Comparison of ENCODE assay signal across 13 cellular contexts in genomic region chr22:26713823-26714449, GRCh38. TPM values are rescaled to one million over a fixed set of nuclear protein-coding genes. Genes with fewer than 3 reads are reported as not detected.
DNase-seq lines count a peak whose midpoint lies in the region; ATAC-seq, FAIRE-seq and TF ChIP-seq lines count a peak whose summit lies in the region.
"Had no signal": no experiment of that assay in that cellular context is flagged by ENCODE, and none has a peak within 500 bp of the region (broad histone marks: within the 10 kb centered on the region; RNA-seq: fewer than 3 reads in every experiment).

No MANE protein-coding gene starts in this region.

- CTCF ChIA-PET in H1 (lab: Charles Lee; ENCODE audit: partially characterized antibody), result interaction anchor here (1.3 kb wide), 1 partner anchor 36 kb away, joined by 3 read pairs; no protein-coding TSS in a partner anchor

- POLR2A ChIA-PET in H1 (lab: Charles Lee; ENCODE audit: partially characterized antibody), result interaction anchor here (1.0 to 1.5 kb wide), 2 partner anchors 22 to 33 kb away, joined by 3 read pairs; no protein-coding TSS in a partner anchor

- TF ChIP-seq EP300 in H1 (IDR thresholded peaks at IDR 0.05; ENCODE audit: borderline replicate concordance in 1 of 2, low read depth in 2 of 2, low read length in 2 of 2), result no peak

- no peak overlapping the region for H2BK5ac ChIP-seq in H1 (ENCODE audit: low read depth, low read length)

- no peak overlapping the region for H2AK5ac ChIP-seq in H1 (ENCODE audit: low read depth, low read length)

- H2BK12ac ChIP-seq in H1 (ENCODE audit: low read depth, low read length), result no peak overlapping the region

- no peak overlapping the region for H3K4me3 Mint-ChIP-seq in nephron
- H3K4me3 Mint-ChIP-seq in mesothelial cell of epicardium, result no peak overlapping the region
- H3K4me3 Mint-ChIP-seq: CD4-positive, alpha-beta memory T cell; dendritic cell treated with granulocyte-macrophage colony-stimulating factor and Interleukin-4, amounts not matched to agents 40 ng/mL and 50 ng/mL, for 4 days had no signal

- no peaks in the 10 kb centered on the region for H3K9me3 ChIP-seq in H1 (ENCODE audit: insufficient read depth in 2 of 2, low read depth in 1 of 2, low read length in 1 of 2)

- H3K36me3 ChIP-seq in H1 (ENCODE audit: control insufficient read depth in 2 of 4, insufficient read depth in 4 of 4, low read length in 3 of 4), result no peaks in the 10 kb centered on the region

- no peaks in the 10 kb centered on the region for H4K20me1 ChIP-seq in H1 (replicated peaks in 1 of 2; ENCODE audit: control insufficient read depth in 1 of 2, insufficient read depth in 2 of 2, low read length in 2 of 2)

- H3K56ac ChIP-seq in H1 (replicated peaks; ENCODE audit: insufficient read length, low read depth, low read length), result no peak overlapping the region

- no peak overlapping the region for H3K18ac ChIP-seq in H1 (ENCODE audit: extremely low read depth, low read length)

- no peak for FAIRE-seq in H1 (lab: Jason Lieb, UNC)

- no peak for TF ChIP-seq POLR2A in H1 (IDR thresholded peaks at IDR 0.05; ENCODE audit: control extremely low read depth in 1 of 2, low read depth in 2 of 2, low read length in 2 of 2)

- no peak overlapping the region for H3K4me2 ChIP-seq in H1 (ENCODE audit: insufficient read depth in 1 of 2, low read depth in 2 of 2, low read length in 2 of 2)

- H3K9ac ChIP-seq in H1 (replicated peaks in 1 of 4; ENCODE audit: extremely low read depth in 1 of 4, low read depth in 3 of 4, low read length in 3 of 4), result no peak overlapping the region

- no peak overlapping the region for H2BK15ac ChIP-seq in H1 (ENCODE audit: low read length)

- H3K4me1 ChIP-seq in H1 (replicated peaks in 1 of 4; ENCODE audit: control insufficient read depth in 3 of 4, insufficient read depth in 4 of 4, low read length in 3 of 4), result peaks cover 0 to 2% (median 0%) of the 10 kb centered on the region in 4 experiments; a peak in 1 of 7 replicates

- no peak overlapping the region for H3K27ac ChIP-seq in H1 (ENCODE audit: low read depth, low read length)
- H3K27ac ChIP-seq: skin epidermis had no signal

- no peaks in the 10 kb centered on the region for H3K23me2 ChIP-seq in H1 (ENCODE audit: low read depth, low read length)

- H3K27me3 ChIP-seq in H1 (replicated peaks in 1 of 4; ENCODE audit: control insufficient read depth in 3 of 4, extremely low read depth in 1 of 4, insufficient read depth in 3 of 4, low read length in 3 of 4), result no peaks in the 10 kb centered on the region

- peaks cover 4% of the 10 kb centered on the region for H3K36me3 Mint-ChIP-seq in nephron (ENCODE audit: low read depth)
- H3K36me3 Mint-ChIP-seq in mesothelial cell of epicardium, result no peaks in the 10 kb centered on the region

- H3K4me1 Mint-ChIP-seq in nephron, result no peaks in the 10 kb centered on the region
- peaks cover 2% of the 10 kb centered on the region for H3K4me1 Mint-ChIP-seq in mesothelial cell of epicardium

- H3K4me3 ChIP-seq in H1 (ENCODE audit: extremely low read depth in 1 of 4, insufficient read depth in 2 of 4, low read depth in 3 of 4, low read length in 4 of 4), result no peak overlapping the region
- H3K4me3 ChIP-seq: skin epidermis had no signal

- H3K79me2 ChIP-seq in H1 (ENCODE audit: control insufficient read depth in 1 of 2, insufficient read depth in 2 of 2, low read length in 2 of 2), result no peaks in the 10 kb centered on the region

- no peak overlapping the region for H3K23ac ChIP-seq in H1 (ENCODE audit: insufficient read length)

- H3K27ac Mint-ChIP-seq in nephron, result peak overlapping the region in 2 of 3 experiments; percentile 19 to 63
- H3K27ac Mint-ChIP-seq in mesothelial cell of epicardium, result no peak overlapping the region
- H3K27ac Mint-ChIP-seq: dendritic cell treated with granulocyte-macrophage colony-stimulating factor and Interleukin-4, amounts not matched to agents 40 ng/mL and 50 ng/mL, for 4 days had no signal

- no peak for TF ChIP-seq CTCF in H1 (IDR thresholded peaks at IDR 0.05; ENCODE audit: control extremely low read depth in 1 of 3, insufficient read depth in 1 of 3, low read depth in 1 of 3, low read length in 3 of 3)
- TF ChIP-seq CTCF in nephron (IDR thresholded peaks at IDR 0.05; ENCODE audit: unreplicated experiment in 3 of 3), result no peak
- no peak for TF ChIP-seq CTCF in mesothelial cell of epicardium (IDR thresholded peaks at IDR 0.05; ENCODE audit: unreplicated experiment)

- no peak overlapping the region for H3K4ac ChIP-seq in H1 (replicated peaks; ENCODE audit: insufficient read length, low read depth, low read length)

- H3K27me3 Mint-ChIP-seq in nephron (ENCODE audit: low read depth) (no peaks in the 10 kb centered on the region), mesothelial cell of epicardium (ENCODE audit: low read depth) (no peaks in the 10 kb centered on the region)
- H3K27me3 Mint-ChIP-seq: CD4-positive, alpha-beta memory T cell; dendritic cell treated with granulocyte-macrophage colony-stimulating factor and Interleukin-4, amounts not matched to agents 40 ng/mL and 50 ng/mL, for 4 days had no signal

- H3K79me1 ChIP-seq in H1 (ENCODE audit: low read depth, low read length), result no peaks in the 10 kb centered on the region

- H2BK120ac ChIP-seq in H1 (replicated peaks; ENCODE audit: low read depth, low read length), result no peak overlapping the region

- TF ChIP-seq RAD21 in H1 (IDR thresholded peaks at IDR 0.05 in 1 of 2, conservative IDR thresholded peaks at IDR 0.05 in 1 of 2; ENCODE audit: low read depth in 2 of 2, low read length in 2 of 2), result no peak

- H2AFZ ChIP-seq in H1 (ENCODE audit: low read length), result no peak overlapping the region

- no peak overlapping the region; the same call in none of the 2 replicates for H4K8ac ChIP-seq in H1 (ENCODE audit: extremely low read depth, insufficient read depth, low read length)

- H3K14ac ChIP-seq in H1 (ENCODE audit: insufficient read length), result no peak overlapping the region

- H3K9me3 Mint-ChIP-seq in nephron (no peaks in the 10 kb centered on the region), mesothelial cell of epicardium (no peaks in the 10 kb centered on the region)
- H3K9me3 Mint-ChIP-seq: CD4-positive, alpha-beta memory T cell; dendritic cell treated with granulocyte-macrophage colony-stimulating factor and Interleukin-4, amounts not matched to agents 40 ng/mL and 50 ng/mL, for 4 days had no signal

- no peak overlapping the region for H4K91ac ChIP-seq in H1 (replicated peaks; ENCODE audit: insufficient read length, low read length)

- no peak overlapping the region for H4K5ac ChIP-seq in H1 (ENCODE audit: insufficient read length, low read depth, low read length)

- WGBS in H1 (ENCODE audit: extremely low coverage in 1 of 2, insufficient coverage in 1 of 2, insufficient read length in 1 of 2, insufficient replicate concordance in 2 of 2, low coverage in 1 of 2, low lambda C conversion rate in 2 of 2, missing lambda C conversion rate in 1 of 2), 2 experiments, result 90% methylated on average over 12 of the region's 12 CpGs; no CpG with 5 or more reads in 1 of the 2 experiments

- no peak for ATAC-seq in HG02763 (IDR thresholded peaks at IDR 0.05; ENCODE audit: unreplicated experiment)

- DNase-seq in Ammon's horn (ENCODE audit: low spot score) (peak; percentile 43), NCI-H226 (peak; percentile 59), H1 (ENCODE audit: low read depth in 1 of 2, low spot score in 2 of 2) (no peak), mesothelial cell of epicardium (ENCODE audit: low spot score in 2 of 2, unreplicated experiment in 2 of 2) (no peak), COR-L47 (lab: John Stamatoyannopoulos, UW) (no peak), SKM-1 (lab: John Stamatoyannopoulos, UW; ENCODE audit: unreplicated experiment) (no peak)
- DNase-seq: activated naive CD4-positive, alpha-beta T cell treated with anti-CD3 and anti-CD28 coated beads, Interleukin-2, amount 50 U/mL, for 16 hours; CD4-positive, alpha-beta memory T cell; NCI-H2081 treated with DMSO at 0.1 percent for 48 hours had no signal

- peak overlapping the region; percentile 64; the same call in 1 of the 2 replicates for H2BK20ac ChIP-seq in H1 (ENCODE audit: low read length)

TF ChIP-seq in H1, 55 proteins besides CTCF, POLR2A, EP300 and RAD21:
- TF ChIP-seq POU5F1 (IDR thresholded peaks at IDR 0.05; ENCODE audit: low read depth, low read length) (no peak), KDM4A (IDR thresholded peaks at IDR 0.05; ENCODE audit: low read depth, low read length, severe bottlenecking) (no peak), MAX (IDR thresholded peaks at IDR 0.05) (no peak), SP1 (IDR thresholded peaks at IDR 0.05; ENCODE audit: low read depth, low read length) (no peak), KDM1A (IDR thresholded peaks at IDR 0.05; ENCODE audit: borderline replicate concordance, low read length) (no peak), BCL11A (IDR thresholded peaks at IDR 0.05; ENCODE audit: low read depth in 2 of 2, low read length in 2 of 2) (no peak), BACH1 (IDR thresholded peaks at IDR 0.05; ENCODE audit: low read length) (no peak), SIX5 (IDR thresholded peaks at IDR 0.05; ENCODE audit: low read depth, low read length) (no peak), EGR1 (IDR thresholded peaks at IDR 0.05; ENCODE audit: borderline replicate concordance, low read depth, low read length) (no peak), RBBP5 (IDR thresholded peaks at IDR 0.05; ENCODE audit: borderline replicate concordance, low read depth, low read length) (no peak), GTF2F1 (IDR thresholded peaks at IDR 0.05; ENCODE audit: borderline replicate concordance, low read depth, low read length) (no peak), EZH2 (IDR thresholded peaks at IDR 0.05; ENCODE audit: low read depth, low read length, severe bottlenecking) (no peak)

RNA-seq across cellular contexts. Expression of gene MIAT, which starts 56.5 kb away (rescaled TPM):
- 33.8 and 36.0 TPM in 2 replicates for total RNA-seq in H1 (2021; fragmentation: NEBNext Ultra II Directional; extraction: Animal tissue kit (Norgen Biotek cat#: 25700))
- polyA plus RNA-seq in H1 (2011; rRNA removed), result 27.6 and 38.3 TPM in 2 replicates
- 55.4 TPM for polyA plus RNA-seq in H1 (2011; cell fraction: cytosol; rRNA removed)
- polyA plus RNA-seq in H1 (2011; cell fraction: nucleus; rRNA removed), result 134 TPM
- polyA plus RNA-seq in H1 (2012, experiment 1 of 2), result 55.6 to 81.0 TPM (median 63.3 TPM) in 4 replicates
- polyA plus RNA-seq in H1 (2012, experiment 2 of 2), result 4.6 TPM
- 44.4 TPM for polyA plus RNA-seq in H1 (2013, experiment 1 of 2)
- 37.1 TPM for polyA plus RNA-seq in H1 (2013, experiment 2 of 2)
- polyA minus RNA-seq in H1 (2011; rRNA and poly(A)+ RNA removed), result 75.5 and 135 TPM in 2 replicates
- 20.6 TPM for polyA minus RNA-seq in H1 (2011; cell fraction: cytosol; rRNA and poly(A)+ RNA removed)
- 72.4 TPM for polyA minus RNA-seq in H1 (2011; cell fraction: nucleus; rRNA and poly(A)+ RNA removed)
- 6.6 to 7.0 TPM (median 6.7 TPM) in 3 replicates for total RNA-seq in mesothelial cell of epicardium

Comparison
In these comparisons a context has a peak if more than half of its experiments do, and no peak if none do; other contexts are left out.
1. DNase-seq: peak in Ammon's horn (single experiment) and NCI-H226 (single experiment); none in H1 (0 of 2), mesothelial cell of epicardium (0 of 2), COR-L47 (single experiment) and SKM-1 (single experiment).